Comparison of ENCODE assay signal across 22 cellular contexts in genomic region chr11:9285850-9286587, GRCh38. TPM values are rescaled to one million over a fixed set of nuclear protein-coding genes. Genes with fewer than 3 reads are reported as not detected.
DNase-seq lines count a peak whose midpoint lies in the region; ATAC-seq and TF ChIP-seq lines count a peak whose summit lies in the region.
"Had no signal": no experiment of that assay in that cellular context is flagged by ENCODE, and none has a peak within 500 bp of the region (broad histone marks: within the 10 kb centered on the region; RNA-seq: fewer than 3 reads in every experiment).

No MANE protein-coding gene starts in this region.

- intact Hi-C loops in right cardiac atrium (cut with DNase I) = loop anchor here in 1 of 4 donors (10.0 kb wide), 1 partner anchor 111 kb away; no protein-coding TSS in a partner anchor

- H3K27ac ChIP-seq in right cardiac atrium (ENCODE audit: low read length) = no peak overlapping the region
- H3K27ac ChIP-seq: HL-60, SJCRH30 had no signal

- 73% methylated on average over 14 of the region's 14 CpGs for WGBS in right cardiac atrium

- H3K9me3 ChIP-seq in right cardiac atrium (ENCODE audit: control insufficient read depth, low read length) = no peaks in the 10 kb centered on the region
- H3K9me3 ChIP-seq: BE2C, SJCRH30 had no signal

- DNase-seq in LNCaP clone FGC (ENCODE audit: low read depth) (peak; percentile 78), NCI-H2196 treated with DMSO at 0.1 percent for 48 hours (lab: John Stamatoyannopoulos, UW; ENCODE audit: unreplicated experiment) (peak; percentile 62), fibroblast of gingiva (ENCODE audit: low read depth) (peak; percentile 34), right cardiac atrium (no peak), T-helper 9 cell (no peak), nucleus accumbens (lab: John Stamatoyannopoulos, UW) (no peak), GDM1 (lab: John Stamatoyannopoulos, UW) (no peak)
- DNase-seq: BE2C; CD4-positive, alpha-beta memory T cell; DND-41; H9; Kasumi-1; NCI-H1930; NCI-H2171 treated with DMSO at 0.1 percent for 48 hours; NCI-H524; NK-92 treated with Interleukin-12 subunit alpha and Interleukin-12 subunit beta, amount 100 ng/mL, for 24 hours; OCI-M1; RPMI8226; SJCRH30 had no signal

- H3K4me3 ChIP-seq in LNCaP clone FGC (ENCODE audit: low read depth, low read length) (no peak overlapping the region), right cardiac atrium (ENCODE audit: low read length) (no peak overlapping the region)
- H3K4me3 ChIP-seq: GM12878, SJCRH30 had no signal

- H3K4me1 ChIP-seq in right cardiac atrium (ENCODE audit: control insufficient read depth, insufficient read depth, low read length) = no peaks in the 10 kb centered on the region
- H3K4me1 ChIP-seq: BE2C had no signal

- no peak for TF ChIP-seq CTCF in LNCaP clone FGC (IDR thresholded peaks at IDR 0.05; ENCODE audit: control insufficient read depth, extremely low read depth, insufficient read depth)

- ATAC-seq in right cardiac atrium (peak; percentile 80 to 92), HG02981 (IDR thresholded peaks at IDR 0.05; ENCODE audit: unreplicated experiment) (no peak)
- ATAC-seq: GM12878 had no signal

- no peaks in the 10 kb centered on the region for H3K27me3 ChIP-seq in right cardiac atrium (ENCODE audit: control insufficient read depth, insufficient read depth)
- H3K27me3 ChIP-seq: BE2C, SJCRH30 had no signal

RNA-seq across cellular contexts. Expression of gene DENND5A, which starts 20.9 kb away (rescaled TPM):
- 100 to 1,000 TPM in 1 of 4 donors, 10 to 100 TPM in 3; 84.9 to 121 (median 93.3) TPM for total RNA-seq in right cardiac atrium
- polyA plus RNA-seq in right cardiac atrium = 50.6 TPM

RNA-seq across cellular contexts. Expression of gene TMEM41B, which starts 28.4 kb away (rescaled TPM):
- 10 to 100 TPM; 20.4 to 25.3 (median 22.8) TPM for total RNA-seq in right cardiac atrium
- polyA plus RNA-seq in right cardiac atrium = 15.6 TPM

Comparison
In these comparisons a context has a peak if more than half of its experiments do, and no peak if none do; other contexts are left out.
1. DNase-seq: peak in LNCaP clone FGC (single experiment), NCI-H2196 treated with DMSO at 0.1 percent for 48 hours (single experiment) and fibroblast of gingiva (single experiment); none in right cardiac atrium (0 of 3), T-helper 9 cell (single experiment), nucleus accumbens (0 of 56) and GDM1 (single experiment).